1 cellular context compared by ENCODE assay signal in the genomic region with DNA sequence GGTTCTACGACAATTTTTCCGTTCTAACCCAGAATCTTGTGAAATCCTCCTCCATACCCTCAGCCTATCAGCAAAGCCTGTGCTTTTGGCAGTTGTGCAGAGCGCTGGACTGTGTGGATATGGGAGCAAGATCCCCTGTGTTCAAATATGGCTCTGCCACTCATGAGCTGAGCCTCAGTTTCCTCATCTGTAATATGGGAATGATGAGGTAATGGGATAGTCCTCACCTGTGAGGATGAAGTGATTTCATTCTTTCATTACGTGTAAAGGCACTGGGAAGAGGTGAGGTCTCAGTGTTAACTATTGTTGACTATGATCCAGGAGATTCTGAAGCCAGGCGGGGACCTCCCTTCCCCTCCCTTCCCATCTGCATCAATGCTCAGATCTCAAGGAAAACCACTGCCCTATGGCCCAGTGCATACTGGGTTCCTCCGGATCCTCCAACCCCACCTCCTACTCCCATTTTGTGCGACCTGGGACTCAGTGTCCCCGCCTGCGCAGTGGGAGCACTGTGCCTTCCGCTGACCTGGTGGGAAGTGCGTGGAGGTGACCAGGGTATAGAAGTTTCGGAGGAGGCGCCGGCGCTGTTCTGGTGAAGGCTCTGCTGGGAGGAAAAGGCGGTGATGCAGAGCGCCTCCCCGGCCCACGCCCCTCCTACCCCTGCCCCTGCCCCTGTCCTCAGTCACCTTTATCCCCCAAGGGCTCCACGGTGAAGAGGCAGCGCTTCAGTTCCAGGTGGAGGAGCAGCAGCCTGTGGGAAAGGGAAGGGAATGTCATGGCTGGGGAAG.
TF ChIP-seq lines count a peak whose summit lies in the region.

No MANE protein-coding gene starts in this region.

TF ChIP-seq in HepG2, 621 proteins besides CTCF, POLR2A, EP300 and RAD21:
- TF ChIP-seq TBX2 (CRISPR knock-in tag; IDR thresholded peaks at IDR 0.05; ENCODE audit: borderline replicate concordance) = no peak
- TF ChIP-seq ZNF629 (CRISPR knock-in tag; conservative IDR thresholded peaks at IDR 0.05) = peak; percentile 73
